Comparison of ENCODE assay signal across 18 cellular contexts in the genomic region with DNA sequence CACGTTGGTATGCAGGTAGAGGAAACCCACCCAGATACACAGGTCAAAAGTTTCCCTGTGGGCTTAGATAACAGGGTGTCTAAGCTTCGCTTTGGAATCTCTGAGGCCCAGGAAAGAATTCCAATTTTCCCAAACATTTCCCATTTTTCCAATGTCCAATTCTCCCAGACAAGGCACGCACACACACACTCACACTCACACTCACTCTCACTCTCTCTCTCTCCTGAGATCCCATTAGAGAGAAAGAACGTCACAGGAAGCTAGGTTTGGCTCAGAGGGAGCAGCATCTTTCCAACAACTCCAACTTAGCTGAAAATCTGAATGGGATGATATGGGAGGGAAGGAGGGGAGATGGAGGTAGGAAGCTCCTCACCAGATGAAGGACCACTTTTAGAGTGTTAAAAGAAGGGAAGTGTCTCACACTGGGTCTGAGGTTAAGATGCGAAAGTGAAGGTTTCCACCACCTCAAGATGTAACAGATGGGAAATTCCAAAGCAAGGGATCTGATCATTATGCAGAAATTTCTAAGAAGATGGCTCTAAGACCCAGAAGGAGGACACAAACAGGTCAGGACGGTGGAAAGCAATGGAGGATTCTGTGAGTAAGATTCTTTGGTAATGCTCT.
"Had no signal": no experiment of that assay in that cellular context is flagged by ENCODE, and none has a peak within 500 bp of the region (broad histone marks: within the 10 kb centered on the region; RNA-seq: fewer than 3 reads in every experiment).

No MANE protein-coding gene starts in this region.

- DNase-seq: activated CD4-positive, alpha-beta T cell treated with anti-CD3 and anti-CD28 coated beads, Interleukin-2, amount 10 ng/mL, durations not matched to agents 7 days and 5 days; activated CD8-positive, alpha-beta memory T cell treated with anti-CD3 and anti-CD28 coated beads, Interleukin-2, amount 50 U/mL, for 48 hours; activated effector memory CD4-positive, alpha-beta T cell treated with anti-CD3 and anti-CD28 coated beads, Interleukin-2, amount 50 U/mL, for 16 hours; activated naive CD4-positive, alpha-beta T cell treated with anti-CD3 and anti-CD28 coated beads, Interleukin-2, amount 50 U/mL, for 16 hours; activated T-cell treated with anti-CD3 and anti-CD28 coated beads, Interleukin-2, amount 50 U/mL, for 72 hours; aorta; central memory CD4-positive, alpha-beta T cell; dermis blood vessel endothelial cell; effector memory CD4-positive, alpha-beta T cell; foreskin keratinocyte; lower lobe of right lung; naive thymus-derived CD4-positive, alpha-beta T cell; spleen; stimulated activated CD4-positive, alpha-beta T cell treated with anti-CD3 and anti-CD28 coated beads, Interleukin-4, amount 100 ng/mL, for 1 hour had no signal

- H3K27me3 ChIP-seq: foreskin keratinocyte, tibial nerve had no signal

- H3K27ac ChIP-seq: foreskin keratinocyte, lower lobe of right lung, spleen, tibial nerve, VCaP had no signal

- H3K36me3 Mint-ChIP-seq: naive thymus-derived CD4-positive, alpha-beta T cell had no signal

- FAIRE-seq: keratinocyte had no signal

- H3K36me3 ChIP-seq: spleen had no signal

- H3K4me1 ChIP-seq: lower lobe of right lung had no signal

- H3K4me3 ChIP-seq: lower lobe of right lung, spleen, tibial nerve had no signal

- ATAC-seq: foreskin keratinocyte; lower lobe of right lung; naive thymus-derived CD4-positive, alpha-beta T cell had no signal

- H3K4me3 Mint-ChIP-seq: activated CD4-positive, alpha-beta T cell treated with anti-CD3 and anti-CD28 coated beads, Interleukin-2, amount 10 ng/mL, durations not matched to agents 7 days and 5 days; activated T-cell treated with anti-CD3 and anti-CD28 coated beads, Interleukin-2, amount 50 U/mL, for 72 hours; naive thymus-derived CD4-positive, alpha-beta T cell; stimulated activated naive CD8-positive, alpha-beta T cell treated with anti-CD3 and anti-CD28 coated beads, Interleukin-15, Interleukin-2, amounts not matched to agents 100 ng/mL and 50 ng/mL, for 24 hours had no signal

- H3K9me3 ChIP-seq: lower lobe of right lung, spleen, tibial nerve had no signal

- H3K27ac Mint-ChIP-seq: activated CD4-positive, alpha-beta T cell treated with anti-CD3 and anti-CD28 coated beads, Interleukin-2, amount 10 ng/mL, durations not matched to agents 7 days and 5 days; activated T-cell treated with anti-CD3 and anti-CD28 coated beads, Interleukin-2, amount 50 U/mL, for 72 hours; stimulated activated naive CD8-positive, alpha-beta T cell treated with anti-CD3 and anti-CD28 coated beads, Interleukin-15, Interleukin-2, amounts not matched to agents 100 ng/mL and 50 ng/mL, for 24 hours had no signal

- H3K9me3 Mint-ChIP-seq: activated CD4-positive, alpha-beta T cell treated with anti-CD3 and anti-CD28 coated beads, Interleukin-2, amount 10 ng/mL, durations not matched to agents 7 days and 5 days; activated T-cell treated with anti-CD3 and anti-CD28 coated beads, Interleukin-2, amount 50 U/mL, for 72 hours; naive thymus-derived CD4-positive, alpha-beta T cell; stimulated activated naive CD8-positive, alpha-beta T cell treated with anti-CD3 and anti-CD28 coated beads, Interleukin-15, Interleukin-2, amounts not matched to agents 100 ng/mL and 50 ng/mL, for 24 hours had no signal
